ENCODE assay signal across 1 cellular context in the genomic region with DNA sequence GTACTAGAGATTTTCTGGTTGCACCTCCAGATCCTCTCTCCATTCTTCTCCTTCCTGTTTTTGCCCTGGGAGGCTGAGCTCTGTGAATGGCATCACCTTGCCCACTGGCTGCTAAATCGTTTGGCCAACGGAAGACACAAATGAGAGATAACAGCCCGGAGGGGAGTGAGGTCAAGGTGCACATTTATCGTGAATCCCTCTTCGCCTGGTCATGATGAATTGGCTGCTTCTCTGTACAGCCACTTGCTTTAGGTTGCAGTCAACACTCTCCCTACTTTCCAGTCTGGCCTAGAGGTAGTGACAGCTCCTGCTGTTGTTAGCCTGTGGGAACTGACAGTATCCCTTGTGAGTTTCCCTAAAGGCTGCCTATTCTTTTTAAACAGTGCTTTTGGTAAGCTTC.
TF ChIP-seq lines count a peak whose summit lies in the region.

No MANE protein-coding gene starts in this region.

TF ChIP-seq in K562, 482 proteins besides CTCF, POLR2A, EP300 and RAD21 (continued from another document):
- TF ChIP-seq, protein P1, sequence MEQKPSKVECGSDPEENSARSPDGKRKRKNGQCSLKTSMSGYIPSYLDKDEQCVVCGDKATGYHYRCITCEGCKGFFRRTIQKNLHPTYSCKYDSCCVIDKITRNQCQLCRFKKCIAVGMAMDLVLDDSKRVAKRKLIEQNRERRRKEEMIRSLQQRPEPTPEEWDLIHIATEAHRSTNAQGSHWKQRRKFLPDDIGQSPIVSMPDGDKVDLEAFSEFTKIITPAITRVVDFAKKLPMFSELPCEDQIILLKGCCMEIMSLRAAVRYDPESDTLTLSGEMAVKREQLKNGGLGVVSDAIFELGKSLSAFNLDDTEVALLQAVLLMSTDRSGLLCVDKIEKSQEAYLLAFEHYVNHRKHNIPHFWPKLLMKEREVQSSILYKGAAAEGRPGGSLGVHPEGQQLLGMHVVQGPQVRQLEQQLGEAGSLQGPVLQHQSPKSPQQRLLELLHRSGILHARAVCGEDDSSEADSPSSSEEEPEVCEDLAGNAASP (IDR thresholded peaks at IDR 0.05), result no peak
- TF ChIP-seq, protein P2, sequence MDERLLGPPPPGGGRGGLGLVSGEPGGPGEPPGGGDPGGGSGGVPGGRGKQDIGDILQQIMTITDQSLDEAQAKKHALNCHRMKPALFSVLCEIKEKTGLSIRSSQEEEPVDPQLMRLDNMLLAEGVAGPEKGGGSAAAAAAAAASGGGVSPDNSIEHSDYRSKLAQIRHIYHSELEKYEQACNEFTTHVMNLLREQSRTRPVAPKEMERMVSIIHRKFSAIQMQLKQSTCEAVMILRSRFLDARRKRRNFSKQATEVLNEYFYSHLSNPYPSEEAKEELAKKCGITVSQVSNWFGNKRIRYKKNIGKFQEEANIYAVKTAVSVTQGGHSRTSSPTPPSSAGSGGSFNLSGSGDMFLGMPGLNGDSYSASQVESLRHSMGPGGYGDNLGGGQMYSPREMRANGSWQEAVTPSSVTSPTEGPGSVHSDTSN (CRISPR knock-in tag; IDR thresholded peaks at IDR 0.05; ENCODE audit: low read depth), result no peak
- TF ChIP-seq, protein P2 (tag; conservative IDR thresholded peaks at IDR 0.05; ENCODE audit: low read depth), result peak; percentile 59; the same call in 1 of the 2 replicates
- TF ChIP-seq YY1 (IDR thresholded peaks at IDR 0.05; ENCODE audit: borderline replicate concordance in 1 of 3, control insufficient read depth in 1 of 3, extremely low read depth in 1 of 3, insufficient read depth in 3 of 3, insufficient read length in 1 of 3, insufficient replicate concordance in 2 of 3, low read depth in 1 of 3, low read length in 2 of 3) (no peak), NR2C1 (IDR thresholded peaks at IDR 0.05) (peak; percentile 53; the same call in 1 of the 2 replicates), NR2C1 (tag; IDR thresholded peaks at IDR 0.05) (peak; percentile 63), RFX5 (IDR thresholded peaks at IDR 0.05; ENCODE audit: low read depth, low read length) (no peak), ARID1B (IDR thresholded peaks at IDR 0.05) (peak; percentile 50; the same call in 1 of the 2 replicates), ZNF224 (CRISPR knock-in tag; IDR thresholded peaks at IDR 0.05) (no peak), CBFA2T3 (IDR thresholded peaks at IDR 0.05) (peak; percentile 51), RCOR1 (IDR thresholded peaks at IDR 0.05; ENCODE audit: borderline replicate concordance in 1 of 2, low read depth in 2 of 2, low read length in 2 of 2) (peak in 1 of 2 experiments; percentile 19; a peak in 1 of 4 replicates), FOXJ2 (tag; IDR thresholded peaks at IDR 0.05) (no peak), TAL1 (IDR thresholded peaks at IDR 0.05) (peak; percentile 19; the same call in 1 of the 2 replicates), BRD9 (IDR thresholded peaks at IDR 0.05; ENCODE audit: low read depth, partially characterized antibody) (no peak), HDAC6 (IDR thresholded peaks at IDR 0.05; ENCODE audit: low read depth, low read length) (no peak), MEIS2 (IDR thresholded peaks at IDR 0.05; ENCODE audit: partially characterized antibody) (peak; percentile 48), C11orf30 (IDR thresholded peaks at IDR 0.05; ENCODE audit: low read depth) (peak; percentile 59; the same call in 1 of the 2 replicates), ZNF445 (CRISPR knock-in tag; IDR thresholded peaks at IDR 0.05; ENCODE audit: low read depth) (no peak), CTBP1 (IDR thresholded peaks at IDR 0.05; ENCODE audit: borderline replicate concordance) (peak; percentile 27; the same call in 1 of the 2 replicates), ELF2 (CRISPR knock-in tag; IDR thresholded peaks at IDR 0.05) (no peak), ZNF146 (CRISPR knock-in tag; IDR thresholded peaks at IDR 0.05; ENCODE audit: unreplicated experiment) (no peak), GATA2 (CRISPR knock-in tag; IDR thresholded peaks at IDR 0.05) (no peak), ILK (tag; IDR thresholded peaks at IDR 0.05; ENCODE audit: borderline replicate concordance, low read depth) (no peak), HCFC1 (IDR thresholded peaks at IDR 0.05; ENCODE audit: low read depth, low read length) (no peak), BHLHE40 (IDR thresholded peaks at IDR 0.05; ENCODE audit: low read length) (no peak), ZNF140 (CRISPR knock-in tag; IDR thresholded peaks at IDR 0.05) (no peak), NONO (IDR thresholded peaks at IDR 0.05; ENCODE audit: low read depth in 2 of 2, low read length in 1 of 2) (no peak), HIVEP1 (CRISPR knock-in tag; IDR thresholded peaks at IDR 0.05) (no peak)
- TF ChIP-seq, protein P3, sequence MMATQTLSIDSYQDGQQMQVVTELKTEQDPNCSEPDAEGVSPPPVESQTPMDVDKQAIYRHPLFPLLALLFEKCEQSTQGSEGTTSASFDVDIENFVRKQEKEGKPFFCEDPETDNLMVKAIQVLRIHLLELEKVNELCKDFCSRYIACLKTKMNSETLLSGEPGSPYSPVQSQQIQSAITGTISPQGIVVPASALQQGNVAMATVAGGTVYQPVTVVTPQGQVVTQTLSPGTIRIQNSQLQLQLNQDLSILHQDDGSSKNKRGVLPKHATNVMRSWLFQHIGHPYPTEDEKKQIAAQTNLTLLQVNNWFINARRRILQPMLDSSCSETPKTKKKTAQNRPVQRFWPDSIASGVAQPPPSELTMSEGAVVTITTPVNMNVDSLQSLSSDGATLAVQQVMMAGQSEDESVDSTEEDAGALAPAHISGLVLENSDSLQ (IDR thresholded peaks at IDR 0.05), result peak; percentile 26; the same call in 1 of the 2 replicates
- TF ChIP-seq, protein P4, sequence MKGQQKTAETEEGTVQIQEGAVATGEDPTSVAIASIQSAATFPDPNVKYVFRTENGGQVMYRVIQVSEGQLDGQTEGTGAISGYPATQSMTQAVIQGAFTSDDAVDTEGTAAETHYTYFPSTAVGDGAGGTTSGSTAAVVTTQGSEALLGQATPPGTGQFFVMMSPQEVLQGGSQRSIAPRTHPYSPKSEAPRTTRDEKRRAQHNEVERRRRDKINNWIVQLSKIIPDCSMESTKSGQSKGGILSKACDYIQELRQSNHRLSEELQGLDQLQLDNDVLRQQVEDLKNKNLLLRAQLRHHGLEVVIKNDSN (CRISPR knock-in tag; IDR thresholded peaks at IDR 0.05), result no peak
